11 cellular contexts compared by ENCODE assay signal in the genomic region with DNA sequence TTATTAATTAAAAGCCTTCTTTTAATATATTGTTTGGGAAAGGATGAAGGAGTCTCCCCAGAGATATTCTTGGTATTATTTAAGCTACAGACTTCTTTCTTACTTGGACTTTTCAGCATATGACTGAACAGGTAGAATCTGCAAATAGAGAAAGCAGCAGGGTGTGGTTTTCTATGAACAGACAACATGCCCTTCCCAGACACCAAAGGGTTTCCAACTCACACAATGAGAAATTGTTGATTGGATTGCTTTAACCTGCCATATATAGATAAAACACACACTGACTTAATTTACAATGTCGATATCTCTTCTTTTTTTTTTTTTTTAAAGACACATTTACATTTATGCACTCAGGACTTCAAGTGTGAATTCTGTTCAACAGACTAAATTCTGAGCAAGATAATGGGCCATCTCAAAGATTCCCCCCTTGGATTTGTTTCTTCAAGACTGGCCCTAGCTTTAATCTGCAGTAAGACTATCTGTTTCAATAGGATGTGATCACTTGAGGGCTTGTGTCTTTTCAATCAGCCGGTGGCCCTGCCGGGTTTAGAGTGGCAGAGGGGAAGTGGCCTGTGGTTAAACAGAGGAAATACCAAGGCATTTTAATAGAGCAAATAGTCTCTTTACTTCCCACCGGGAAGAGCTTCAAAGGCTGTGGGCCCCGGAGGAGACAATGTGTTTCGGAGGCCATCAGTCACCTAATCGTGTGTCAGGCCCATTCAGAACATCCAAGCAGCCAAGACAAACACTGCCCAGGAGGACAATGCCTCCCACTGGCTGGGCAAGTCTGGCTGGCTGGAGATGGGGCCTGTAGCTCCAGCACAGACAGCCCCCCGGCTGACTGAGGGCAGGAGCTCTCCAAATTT. TPM values are rescaled to one million over a fixed set of nuclear protein-coding genes. Genes with fewer than 3 reads are reported as not detected.
DNase-seq lines count a peak whose midpoint lies in the region; ATAC-seq and TF ChIP-seq lines count a peak whose summit lies in the region.
"Had no signal": no experiment of that assay in that cellular context is flagged by ENCODE, and none has a peak within 500 bp of the region (broad histone marks: within the 10 kb centered on the region; RNA-seq: fewer than 3 reads in every experiment).

No MANE protein-coding gene starts in this region.

- H3K27ac ChIP-seq in DND-41 (ENCODE audit: low read length) (no peak overlapping the region), VCaP (peak overlapping the region; percentile 73), mesodermal cell (ENCODE audit: low read depth, low read length, severe bottlenecking) (peak overlapping the region; percentile 69)
- H3K27ac ChIP-seq: right lobe of liver had no signal

- DNase-seq in DND-41 (peak; percentile 64), pons (ENCODE audit: low spot score) (no peak), D341Med (ENCODE audit: low spot score) (no peak), glutamatergic neuron (no peak)
- peak; percentile 45 for DNase-seq in Jurkat, Clone E6-1 (ENCODE audit: low read depth, low spot score)
- no peak for DNase-seq in stimulated activated CD4-positive, alpha-beta T cell treated with anti-CD3 and anti-CD28 coated beads, Interleukin-15, amount 100 ng/mL, for 24 hours
- DNase-seq: anterior cingulate cortex, right lobe of liver had no signal

- no peaks in the 10 kb centered on the region for H3K79me2 ChIP-seq in DND-41 (ENCODE audit: insufficient read depth, low read length)

- peaks cover 4% of the 10 kb centered on the region for H3K9me3 Mint-ChIP-seq in glutamatergic neuron (ENCODE audit: unreplicated experiment)
- H3K9me3 Mint-ChIP-seq: stimulated activated naive CD8-positive, alpha-beta T cell treated with anti-CD3 and anti-CD28 coated beads, Interleukin-15, Interleukin-2, amounts not matched to agents 100 ng/mL and 50 ng/mL, for 24 hours had no signal

- H3K27ac Mint-ChIP-seq in glutamatergic neuron (ENCODE audit: unreplicated experiment), result no peak overlapping the region
- H3K27ac Mint-ChIP-seq: stimulated activated naive CD8-positive, alpha-beta T cell treated with anti-CD3 and anti-CD28 coated beads, Interleukin-15, Interleukin-2, amounts not matched to agents 100 ng/mL and 50 ng/mL, for 24 hours had no signal

- H3K4me3 Mint-ChIP-seq in glutamatergic neuron (ENCODE audit: unreplicated experiment), result no peak overlapping the region
- H3K4me3 Mint-ChIP-seq: stimulated activated naive CD8-positive, alpha-beta T cell treated with anti-CD3 and anti-CD28 coated beads, Interleukin-15, Interleukin-2, amounts not matched to agents 100 ng/mL and 50 ng/mL, for 24 hours had no signal

- H3K4me3 ChIP-seq in DND-41 (ENCODE audit: low read depth in 1 of 2, low read length in 2 of 2) (no peak overlapping the region), mesodermal cell (ENCODE audit: extremely low read depth, insufficient read depth, low read length, poor library complexity, severe bottlenecking) (no peak overlapping the region)
- no peak overlapping the region for H3K4me3 ChIP-seq in Jurkat, Clone E6-1 (ENCODE audit: low read length)
- H3K4me3 ChIP-seq: right lobe of liver had no signal

- H3K9ac ChIP-seq in DND-41 (ENCODE audit: low read depth, low read length), result no peak overlapping the region

- peak; percentile 94 for ATAC-seq in DND-41 (ENCODE audit: insufficient read depth, low read depth)
- ATAC-seq: right lobe of liver had no signal

- no peak overlapping the region for H3K4me2 ChIP-seq in DND-41 (ENCODE audit: insufficient read depth, low read length)

- peaks cover 10% of the 10 kb centered on the region for H3K27me3 Mint-ChIP-seq in glutamatergic neuron (ENCODE audit: unreplicated experiment)

- peaks cover 23% of the 10 kb centered on the region for H3K27me3 ChIP-seq in DND-41 (ENCODE audit: insufficient read depth, low read length, poor library complexity)
- H3K27me3 ChIP-seq: right lobe of liver had no signal

- no peak for TF ChIP-seq CTCF in DND-41 (IDR thresholded peaks at IDR 0.05; ENCODE audit: borderline replicate concordance, extremely low read depth, low read length, poor library complexity, severe bottlenecking)
- no peak; the same call in 1 of the 2 replicates for TF ChIP-seq CTCF in VCaP (conservative IDR thresholded peaks at IDR 0.05)
- no peak for TF ChIP-seq CTCF in glutamatergic neuron (IDR thresholded peaks at IDR 0.05; ENCODE audit: partially characterized antibody, unreplicated experiment)

- peaks cover 3% of the 10 kb centered on the region for H3K36me3 Mint-ChIP-seq in glutamatergic neuron (ENCODE audit: unreplicated experiment)

- H3K36me3 ChIP-seq in DND-41 (ENCODE audit: insufficient read depth, low read length) (no peaks in the 10 kb centered on the region), mesodermal cell (ENCODE audit: control insufficient read depth, insufficient read depth, low read length) (no peaks in the 10 kb centered on the region)
- H3K36me3 ChIP-seq: right lobe of liver had no signal

- H4K20me1 ChIP-seq in DND-41 (ENCODE audit: insufficient read depth, low read length), result no peaks in the 10 kb centered on the region; the same call in 1 of the 2 replicates

- H3K4me1 ChIP-seq in DND-41 (ENCODE audit: insufficient read depth, low read length) (peaks cover 9% of the 10 kb centered on the region), mesodermal cell (ENCODE audit: control insufficient read depth, insufficient read depth, low read length, poor library complexity, severe bottlenecking) (peaks cover 58% of the 10 kb centered on the region)

- no peak overlapping the region for H2AFZ ChIP-seq in DND-41 (ENCODE audit: low read depth, low read length)

- 0 to 4% methylated on average over 5 to 6 of the region's 8 CpGs for WGBS in mesodermal cell (ENCODE audit: insufficient coverage in 2 of 2), 2 experiments

- no peaks in the 10 kb centered on the region for H3K9me3 ChIP-seq in DND-41 (ENCODE audit: insufficient read depth, low read length, severe bottlenecking)
- H3K9me3 ChIP-seq in mesodermal cell (ENCODE audit: control insufficient read depth, low read length), result no peaks in the 10 kb centered on the region
- H3K9me3 ChIP-seq: right lobe of liver had no signal

- H3K4me1 Mint-ChIP-seq in glutamatergic neuron (ENCODE audit: low read depth, unreplicated experiment), result peaks cover 20% of the 10 kb centered on the region

RNA-seq across cellular contexts. Expression of gene IL17RD, which starts 6.1 kb away (rescaled TPM):
- 0.55 TPM for polyA plus RNA-seq in Jurkat, Clone E6-1 (2012; ENCODE audit: insufficient read depth, insufficient read length)
- polyA plus RNA-seq in mesodermal cell (2013, experiment 1 of 2), result 36.2 TPM
- polyA plus RNA-seq in mesodermal cell (2013, experiment 2 of 2), result 24.7 TPM
- total RNA-seq in glutamatergic neuron (ENCODE audit: unreplicated experiment), result 31.1 TPM

RNA-seq across cellular contexts. Expression of gene HESX1, which starts 40.7 kb away (rescaled TPM):
- 5.6 TPM for polyA plus RNA-seq in Jurkat, Clone E6-1 (2012; ENCODE audit: insufficient read depth, insufficient read length)
- polyA plus RNA-seq in mesodermal cell (2013, experiment 1 of 2), result 3.3 TPM
- 3.0 TPM for polyA plus RNA-seq in mesodermal cell (2013, experiment 2 of 2)
- total RNA-seq in glutamatergic neuron (ENCODE audit: unreplicated experiment), result not detected

Comparison
In these comparisons a context has a peak if more than half of its experiments do, and no peak if none do; other contexts are left out.
1. DNase-seq: peak in DND-41 (single experiment) and Jurkat, Clone E6-1 (single experiment); none in pons (single experiment), D341Med (single experiment), stimulated activated CD4-positive, alpha-beta T cell treated with anti-CD3 and anti-CD28 coated beads, Interleukin-15, amount 100 ng/mL, for 24 hours (single experiment) and glutamatergic neuron (single experiment).